In genomic region chr16:79097090-79097489, GRCh38 we compare ENCODE assay signal across 16 cellular contexts.
"Had no signal": no experiment of that assay in that cellular context is flagged by ENCODE, and none has a peak within 500 bp of the region (broad histone marks: within the 10 kb centered on the region; RNA-seq: fewer than 3 reads in every experiment).

No MANE protein-coding gene starts in this region.

- ATAC-seq: heart right ventricle, left colon had no signal

- DNase-seq: activated B cell treated with CpG ODN at 0.5 μM for 24 hours; activated CD4-positive, alpha-beta memory T cell treated with anti-CD3 and anti-CD28 coated beads for 36 hours; activated CD4-positive, alpha-beta T cell treated with anti-CD3 and anti-CD28 coated beads for 4 hours; activated naive CD4-positive, alpha-beta T cell treated with Interleukin-2 at 50 U/mL for 16 hours; activated naive CD8-positive, alpha-beta T cell treated with anti-CD3 and anti-CD28 coated beads for 36 hours; activated T-cell treated with anti-CD3 and anti-CD28 coated beads, Interleukin-2, amount 50 U/mL, for 48 hours; colonic mucosa; heart right ventricle; islet precursor cell; left colon; mesenchymal stem cell; sigmoid colon; stimulated activated CD4-positive, alpha-beta T cell treated with anti-CD3 and anti-CD28 coated beads, Interleukin-15, amount 100 ng/mL, for 24 hours; stimulated activated CD4-positive, alpha-beta T cell treated with anti-CD3 and anti-CD28 coated beads, Interleukin-4, amount 100 ng/mL, for 24 hours; stimulated activated naive CD4-positive, alpha-beta T cell treated with Interleukin-2 at 50 U/mL for 16 hours; T1000 had no signal
